15 cellular contexts compared by ENCODE assay signal in genomic region chr4:139622856-139623255, GRCh38. TPM values are rescaled to one million over a fixed set of nuclear protein-coding genes. Genes with fewer than 3 reads are reported as not detected.
DNase-seq lines count a peak whose midpoint lies in the region; TF ChIP-seq lines count a peak whose summit lies in the region.
"Had no signal": no experiment of that assay in that cellular context is flagged by ENCODE, and none has a peak within 500 bp of the region (broad histone marks: within the 10 kb centered on the region; RNA-seq: fewer than 3 reads in every experiment).

No MANE protein-coding gene starts in this region.

- CTCF ChIA-PET in Caco-2 (lab: Charles Lee): no interaction called here

- H3K36me3 ChIP-seq in Caco-2 (ENCODE audit: control insufficient read depth, insufficient read depth, low read length): no peaks in the 10 kb centered on the region

- no peak overlapping the region for H3K4me3 ChIP-seq in Caco-2 (ENCODE audit: low read depth, low read length)
- H3K4me3 ChIP-seq: GM23248, K562 had no signal

- H3K4me3 Mint-ChIP-seq in Caco-2 (ENCODE audit: unreplicated experiment) (no peak overlapping the region), nephron progenitor cell (no peak overlapping the region)
- H3K4me3 Mint-ChIP-seq: T-helper 2 cell treated with Interferon-gamma antibody and Interleukin-4, amounts not matched to agents 5 μg/mL and 100 μg/mL, for 36 hours had no signal

- no TSS peak for BruUV-seq in Caco-2 (replicated peaks; lab: Mats Ljungman, UMichigan)

- H3K9me3 Mint-ChIP-seq in Caco-2 (ENCODE audit: unreplicated experiment) (no peaks in the 10 kb centered on the region), nephron progenitor cell (no peaks in the 10 kb centered on the region)
- H3K9me3 Mint-ChIP-seq: T-helper 2 cell treated with Interferon-gamma antibody and Interleukin-4, amounts not matched to agents 5 μg/mL and 100 μg/mL, for 36 hours had no signal

- peaks cover 9% of the 10 kb centered on the region for H3K36me3 Mint-ChIP-seq in Caco-2 (ENCODE audit: insufficient read depth, unreplicated experiment)
- no peaks in the 10 kb centered on the region for H3K36me3 Mint-ChIP-seq in nephron progenitor cell (ENCODE audit: low read depth)

- H3K4me1 Mint-ChIP-seq in Caco-2 (ENCODE audit: low read depth, unreplicated experiment) (peaks cover 27% of the 10 kb centered on the region), nephron progenitor cell (peaks cover 49% of the 10 kb centered on the region)

- TF ChIP-seq CTCF in Caco-2 (IDR thresholded peaks at IDR 0.05; ENCODE audit: insufficient read depth in 1 of 2, low read depth in 1 of 2, low read length in 1 of 2, severe bottlenecking in 1 of 2, unreplicated experiment in 1 of 2) (no peak), nephron progenitor cell (IDR thresholded peaks at IDR 0.05) (no peak), GM13977 (IDR thresholded peaks at IDR 0.05; ENCODE audit: extremely low read depth, insufficient read depth, missing control alignments) (no peak)

- intact Hi-C loops in Caco-2 (cut with micrococcal nuclease; ENCODE audit: unreplicated experiment): no loop called here

- POLR2A ChIA-PET in Caco-2 (lab: Charles Lee): no interaction called here

- H3K27ac Mint-ChIP-seq in Caco-2 (ENCODE audit: unreplicated experiment) (peak overlapping the region; percentile 88), nephron progenitor cell (peak overlapping the region; percentile 36)
- H3K27ac Mint-ChIP-seq: T-helper 2 cell treated with Interferon-gamma antibody and Interleukin-4, amounts not matched to agents 5 μg/mL and 100 μg/mL, for 36 hours had no signal

- H3K27me3 ChIP-seq in Caco-2 (replicated peaks; ENCODE audit: control insufficient read depth, insufficient read depth, low read length): no peaks in the 10 kb centered on the region

- H3K9me3 ChIP-seq in Caco-2: no peaks in the 10 kb centered on the region

- peaks cover 30% of the 10 kb centered on the region for H3K4me1 ChIP-seq in Caco-2

- H3K27me3 Mint-ChIP-seq in Caco-2 (ENCODE audit: insufficient read depth, unreplicated experiment) (no peaks in the 10 kb centered on the region), nephron progenitor cell (ENCODE audit: low read depth, poor library complexity) (no peaks in the 10 kb centered on the region)

- in situ Hi-C loops in GM13977 (cut with MboI; ENCODE audit: low pct_unique_long_range_greater_than_20kb, low sequenced_read_pairs, unreplicated experiment): loop anchor here (25.0 kb wide), 1 partner anchor 639 kb away; no protein-coding TSS in a partner anchor

- peak; percentile 61 for DNase-seq in COR-L47 (lab: John Stamatoyannopoulos, UW)
- no peak for DNase-seq in Caco-2
- DNase-seq in NCI-H446 treated with DMSO at 0.1 percent for 48 hours (lab: John Stamatoyannopoulos, UW): peak; percentile 24
- DNase-seq in nephron progenitor cell: no peak
- no peak for DNase-seq in DMS153 treated with DMSO at 0.1 percent for 48 hours (lab: John Stamatoyannopoulos, UW; ENCODE audit: unreplicated experiment)
- no peak for DNase-seq in T-helper 2 cell
- no peak for DNase-seq in GM13977 (ENCODE audit: low spot score)
- DNase-seq: Calu3, DND-41, GM23248, NCI-H187 treated with DMSO at 0.1 percent for 48 hours, NCI-H748 treated with DMSO at 0.1 percent for 48 hours, SW 1271 had no signal

RNA-seq across cellular contexts. Expression of gene MGST2, which starts 42.8 kb away (rescaled TPM):
- 81.7 and 88.4 TPM in 2 replicates for total RNA-seq in Caco-2 (2022)

Comparison
In these comparisons a context has a peak if more than half of its experiments do, and no peak if none do; other contexts are left out.
1. DNase-seq: peak in COR-L47 (single experiment) and NCI-H446 treated with DMSO at 0.1 percent for 48 hours (single experiment); none in Caco-2 (0 of 2), nephron progenitor cell (single experiment), DMS153 treated with DMSO at 0.1 percent for 48 hours (single experiment), T-helper 2 cell (0 of 5) and GM13977 (single experiment).